ENCODE assay signal across 15 cellular contexts in genomic region chr4:16969696-16970135, GRCh38.
A peak's percentile ranks its signal among the peaks of the same experiment; 100 is the strongest.
DNase-seq lines count a peak whose midpoint lies in the region; ATAC-seq and TF ChIP-seq lines count a peak whose summit lies in the region.
"Had no signal": no experiment of that assay in that cellular context is flagged by ENCODE, and none has a peak within 500 bp of the region (broad histone marks: within the 10 kb centered on the region; RNA-seq: fewer than 3 reads in every experiment).

No MANE protein-coding gene starts in this region.

- H3K4me3 Mint-ChIP-seq in CD14-positive monocyte: no peak overlapping the region
- H3K4me3 Mint-ChIP-seq: brain had no signal

- TF ChIP-seq POLR2A in body of pancreas (IDR thresholded peaks at IDR 0.05) (no peak), spleen (IDR thresholded peaks at IDR 0.05) (no peak)

- H3K9me3 Mint-ChIP-seq in CD14-positive monocyte: peaks cover 2 to 13% (median 7%) of the 10 kb centered on the region in 7 donors

- peaks cover 0 to 4% (median 0%) of the 10 kb centered on the region in 3 donors for H3K27me3 Mint-ChIP-seq in CD14-positive monocyte (ENCODE audit: low read depth in 3 of 3)
- H3K27me3 Mint-ChIP-seq: brain had no signal

- no peaks in the 10 kb centered on the region for H3K36me3 ChIP-seq in body of pancreas (replicated peaks in 1 of 2; ENCODE audit: insufficient read depth in 1 of 2, low read depth in 2 of 2)
- H3K36me3 ChIP-seq in spleen: no peaks in the 10 kb centered on the region
- H3K36me3 ChIP-seq: HAP-1, prostate gland had no signal

- 49 to 52% methylated on average over 8 of the region's 8 CpGs for WGBS in body of pancreas, 2 donors
- WGBS in spleen, 5 donors: 64 to 73% (median 70%) methylated on average over 8 of the region's 8 CpGs

- H3K4me1 ChIP-seq in body of pancreas: no peaks in the 10 kb centered on the region
- no peaks in the 10 kb centered on the region for H3K4me1 ChIP-seq in foreskin keratinocyte
- H3K4me1 ChIP-seq in spleen: peaks cover 0 to 18% (median 2%) of the 10 kb centered on the region in 6 donors
- H3K4me1 ChIP-seq: HAP-1, prostate gland had no signal

- H3K4me3 ChIP-seq in body of pancreas (no peak overlapping the region), spleen (no peak overlapping the region)
- H3K4me3 ChIP-seq: HAP-1, prostate gland had no signal

- ATAC-seq in body of pancreas (no peak), foreskin keratinocyte (peak; percentile 49)

- no peaks in the 10 kb centered on the region for H3K27me3 ChIP-seq in body of pancreas
- no peaks in the 10 kb centered on the region for H3K27me3 ChIP-seq in foreskin keratinocyte
- no peaks in the 10 kb centered on the region for H3K27me3 ChIP-seq in spleen (replicated peaks in 1 of 7)

- intact Hi-C loops in body of pancreas (cut with DNase I): no loop called here
- intact Hi-C loops in spleen (cut with DNase I; ENCODE audit: low total_unique reads): no loop called here
- intact Hi-C loops in CD14-positive monocyte (cut with micrococcal nuclease): no loop called here

- DNase-seq in H4 (ENCODE audit: low spot score) (peak; percentile 47), body of pancreas (peak; percentile 14 to 30 (median 21)), foreskin keratinocyte (peak; percentile 24 to 60), spleen (no peak), Kasumi-1 (lab: John Stamatoyannopoulos, UW) (no peak), CD14-positive monocyte (ENCODE audit: low spot score) (no peak), SIG-M5 treated with dmso at 0.1 percent for 504 hours (lab: John Stamatoyannopoulos, UW; ENCODE audit: unreplicated experiment) (no peak), glomerular visceral epithelial cell (ENCODE audit: extremely low spot score) (no peak)
- DNase-seq: activated T-cell treated with anti-CD3 and anti-CD28 coated beads, Interleukin-2, amount 50 U/mL, for 48 hours; NCI-H2171; stimulated activated naive CD4-positive, alpha-beta T cell; SW 1271 had no signal

- H3K27ac ChIP-seq in body of pancreas (no peak overlapping the region), foreskin keratinocyte (no peak overlapping the region), spleen (peak overlapping the region in 5 of 8 donors; percentile 4 to 57 (median 23))
- H3K27ac ChIP-seq: prostate gland had no signal

- H3K9me3 ChIP-seq in body of pancreas: no peaks in the 10 kb centered on the region
- H3K9me3 ChIP-seq in spleen: no peaks in the 10 kb centered on the region
- H3K9me3 ChIP-seq: HAP-1, prostate gland had no signal

- TF ChIP-seq CTCF in body of pancreas (IDR thresholded peaks at IDR 0.05) (no peak), foreskin keratinocyte (conservative IDR thresholded peaks at IDR 0.05) (no peak), spleen (IDR thresholded peaks at IDR 0.05 in 8 of 11, conservative IDR thresholded peaks at IDR 0.05 in 3 of 11) (no peak), CD14-positive monocyte (IDR thresholded peaks at IDR 0.05) (no peak)

- H3K36me3 Mint-ChIP-seq in CD14-positive monocyte: no peaks in the 10 kb centered on the region
- H3K36me3 Mint-ChIP-seq: brain had no signal

- no peaks in the 10 kb centered on the region for H3K4me1 Mint-ChIP-seq in CD14-positive monocyte

- H3K27ac Mint-ChIP-seq in CD14-positive monocyte: no peak overlapping the region
- H3K27ac Mint-ChIP-seq: brain had no signal

Comparison
In these comparisons a context has a peak if more than half of its experiments do, and no peak if none do; other contexts are left out.
1. DNase-seq: peak in H4 (single experiment), body of pancreas (4 of 4) and foreskin keratinocyte (2 of 2); none in spleen (single experiment), Kasumi-1 (0 of 2), CD14-positive monocyte (single experiment), SIG-M5 treated with dmso at 0.1 percent for 504 hours (single experiment) and glomerular visceral epithelial cell (single experiment).
2. H3K27ac ChIP-seq: peak in spleen (5 of 8); none in body of pancreas (0 of 4) and foreskin keratinocyte (single experiment).